ENCODE assay signal across 1 cellular context in the genomic region with DNA sequence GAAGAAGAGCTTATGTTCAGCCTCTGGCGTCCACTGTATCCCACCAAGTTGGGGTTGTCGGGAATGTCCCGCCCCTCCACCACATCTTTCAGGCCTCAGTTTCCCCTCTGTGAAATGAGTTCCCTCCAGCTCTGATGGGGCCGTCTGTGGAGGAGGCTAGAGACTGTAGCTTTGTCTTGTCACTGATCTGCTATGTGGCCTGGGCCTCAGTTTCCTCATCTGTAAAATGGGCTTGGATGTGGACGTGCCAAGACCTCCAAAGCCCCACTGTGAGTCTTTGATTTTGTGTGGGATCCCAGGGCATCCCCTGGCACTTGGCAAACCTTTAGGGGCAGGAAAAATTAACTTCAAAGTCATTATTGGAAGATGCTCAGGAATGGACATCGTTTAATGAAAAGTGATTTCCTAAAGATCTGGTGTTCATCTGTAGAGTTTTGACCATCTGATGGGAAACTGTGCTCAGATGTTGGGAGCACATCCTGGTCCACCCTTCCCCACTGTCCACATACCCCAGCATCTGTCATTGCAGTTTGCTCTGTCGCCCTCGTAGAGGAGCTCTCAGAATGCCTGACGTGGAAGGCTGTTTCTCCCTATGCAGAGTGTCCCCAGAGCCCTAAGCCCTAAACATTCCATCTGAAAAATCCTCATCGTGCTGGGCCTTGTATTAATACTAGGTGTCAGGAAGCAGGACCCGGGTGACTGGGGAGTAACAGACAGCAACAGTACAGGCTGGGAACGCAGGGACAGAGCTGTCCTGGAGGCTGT.
TF ChIP-seq lines count a peak whose summit lies in the region.

No MANE protein-coding gene starts in this region.

TF ChIP-seq in HCT116, 20 proteins besides CTCF, POLR2A, EP300 and RAD21 (continued from another document):
- TF ChIP-seq REST (IDR thresholded peaks at IDR 0.05; ENCODE audit: low read depth) (no peak), EZH2phosphoT487 (IDR thresholded peaks at IDR 0.05; ENCODE audit: borderline replicate concordance) (no peak), ELF1 (IDR thresholded peaks at IDR 0.05; ENCODE audit: borderline replicate concordance, low read depth) (no peak), EGR1 (IDR thresholded peaks at IDR 0.05; ENCODE audit: low read depth) (no peak), POLR2AphosphoS5 (IDR thresholded peaks at IDR 0.05; ENCODE audit: low read depth, low read length) (no peak), SP1 (IDR thresholded peaks at IDR 0.05; ENCODE audit: low read depth) (no peak), CEBPB (IDR thresholded peaks at IDR 0.05; ENCODE audit: low read depth) (no peak)
- TF ChIP-seq, protein P1, sequence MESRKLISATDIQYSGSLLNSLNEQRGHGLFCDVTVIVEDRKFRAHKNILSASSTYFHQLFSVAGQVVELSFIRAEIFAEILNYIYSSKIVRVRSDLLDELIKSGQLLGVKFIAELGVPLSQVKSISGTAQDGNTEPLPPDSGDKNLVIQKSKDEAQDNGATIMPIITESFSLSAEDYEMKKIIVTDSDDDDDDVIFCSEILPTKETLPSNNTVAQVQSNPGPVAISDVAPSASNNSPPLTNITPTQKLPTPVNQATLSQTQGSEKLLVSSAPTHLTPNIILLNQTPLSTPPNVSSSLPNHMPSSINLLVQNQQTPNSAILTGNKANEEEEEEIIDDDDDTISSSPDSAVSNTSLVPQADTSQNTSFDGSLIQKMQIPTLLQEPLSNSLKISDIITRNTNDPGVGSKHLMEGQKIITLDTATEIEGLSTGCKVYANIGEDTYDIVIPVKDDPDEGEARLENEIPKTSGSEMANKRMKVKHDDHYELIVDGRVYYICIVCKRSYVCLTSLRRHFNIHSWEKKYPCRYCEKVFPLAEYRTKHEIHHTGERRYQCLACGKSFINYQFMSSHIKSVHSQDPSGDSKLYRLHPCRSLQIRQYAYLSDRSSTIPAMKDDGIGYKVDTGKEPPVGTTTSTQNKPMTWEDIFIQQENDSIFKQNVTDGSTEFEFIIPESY (IDR thresholded peaks at IDR 0.05; ENCODE audit: extremely low read depth, insufficient replicate concordance, low read length): no peak
- TF ChIP-seq, protein P2, sequence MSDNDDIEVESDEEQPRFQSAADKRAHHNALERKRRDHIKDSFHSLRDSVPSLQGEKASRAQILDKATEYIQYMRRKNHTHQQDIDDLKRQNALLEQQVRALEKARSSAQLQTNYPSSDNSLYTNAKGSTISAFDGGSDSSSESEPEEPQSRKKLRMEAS (IDR thresholded peaks at IDR 0.05): no peak
TF ChIP-seq in HCT116: peak in this region for 0.
